3 cellular contexts compared by ENCODE assay signal in the genomic region with DNA sequence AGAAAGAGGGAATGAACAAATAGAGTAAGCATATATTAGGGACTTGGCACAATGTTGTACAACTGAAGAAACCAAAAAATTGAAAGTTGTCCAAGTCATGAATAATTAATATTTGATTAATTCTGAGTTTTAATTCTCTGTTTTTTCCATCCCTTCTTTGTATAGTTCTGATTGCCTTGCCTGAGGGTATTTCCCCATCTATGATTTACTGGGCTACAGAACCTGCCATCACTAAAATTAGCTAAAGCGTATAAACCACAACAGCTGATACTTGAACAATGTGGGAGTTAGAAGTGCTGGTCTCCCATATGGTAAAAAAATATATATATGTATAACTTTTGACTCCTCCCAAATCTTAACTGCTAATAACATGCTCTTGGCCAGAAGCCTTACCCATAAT.
"Had no signal": no experiment of that assay in that cellular context is flagged by ENCODE, and none has a peak within 500 bp of the region (broad histone marks: within the 10 kb centered on the region; RNA-seq: fewer than 3 reads in every experiment).

No MANE protein-coding gene starts in this region.

- H3K4me3 ChIP-seq: GM12878 had no signal

- DNase-seq: GDM1, GF-D8 had no signal

- ATAC-seq: GM12878 had no signal
